15 cellular contexts compared by ENCODE assay signal in genomic region chr20:10492065-10492464, GRCh38. TPM values are rescaled to one million over a fixed set of nuclear protein-coding genes. Genes with fewer than 3 reads are reported as not detected.
DNase-seq lines count a peak whose midpoint lies in the region; ATAC-seq and TF ChIP-seq lines count a peak whose summit lies in the region.
"Had no signal": no experiment of that assay in that cellular context is flagged by ENCODE, and none has a peak within 500 bp of the region (broad histone marks: within the 10 kb centered on the region; RNA-seq: fewer than 3 reads in every experiment).

No MANE protein-coding gene starts in this region.

- H3K36me3 Mint-ChIP-seq in MCF 10A (ENCODE audit: insufficient read depth, unreplicated experiment) = no peaks in the 10 kb centered on the region

- DNase-seq in MCF 10A (ENCODE audit: unreplicated experiment) = peak; percentile 62
- no peak for DNase-seq in breast epithelium (ENCODE audit: low spot score in 2 of 2)
- DNase-seq in SK-N-MC (ENCODE audit: low read depth, low spot score) = no peak
- peak; percentile 50 for DNase-seq in fibroblast of peridontal ligament (ENCODE audit: extremely low read depth)
- no peak for DNase-seq in upper lobe of right lung
- no peak for DNase-seq in mucosa of gallbladder (ENCODE audit: low spot score)
- DNase-seq in NCI-H1417 treated with DMSO at 0.1 percent for 48 hours (lab: John Stamatoyannopoulos, UW) = no peak
- DNase-seq: activated CD4-positive, CD25-positive, alpha-beta regulatory T cell; central memory CD4-positive, alpha-beta T cell; DMS 273 treated with DMSO at 0.1 percent for 48 hours; H9; kidney glomerular epithelial cell; NCI-H2171; NK-92 treated with Interleukin-12 subunit alpha and Interleukin-12 subunit beta, amount 100 ng/mL, for 24 hours had no signal

- CTCF ChIA-PET in MCF 10A (lab: Yijun Ruan, JAX) = interaction anchor here (0.6 kb wide), 1 partner anchor 397 kb away, joined by 3 read pairs; no protein-coding TSS in a partner anchor

- H3K36me3 ChIP-seq in breast epithelium (no peaks in the 10 kb centered on the region), SK-N-MC (ENCODE audit: insufficient read depth, low read length) (no peaks in the 10 kb centered on the region), upper lobe of right lung (no peaks in the 10 kb centered on the region)

- TF ChIP-seq CTCF in MCF 10A (IDR thresholded peaks at IDR 0.05; ENCODE audit: unreplicated experiment) (no peak), breast epithelium (IDR thresholded peaks at IDR 0.05) (no peak), upper lobe of right lung (IDR thresholded peaks at IDR 0.05) (no peak)

- no peaks in the 10 kb centered on the region for H3K27me3 Mint-ChIP-seq in MCF 10A (ENCODE audit: insufficient read depth, unreplicated experiment)

- intact Hi-C loops in MCF 10A (cut with micrococcal nuclease) (no loop called here), breast epithelium (cut with DNase I; ENCODE audit: low total_unique reads) (loop anchor here (2.0 kb wide), 1 partner anchor 41 kb away; no protein-coding TSS in a partner anchor), upper lobe of right lung (cut with DNase I) (no loop called here)

- H3K4me1 ChIP-seq in breast epithelium = no peaks in the 10 kb centered on the region
- H3K4me1 ChIP-seq in upper lobe of right lung = peaks cover 2% of the 10 kb centered on the region

- no peaks in the 10 kb centered on the region for H3K9me3 ChIP-seq in breast epithelium
- no peaks in the 10 kb centered on the region for H3K9me3 ChIP-seq in SK-N-MC (ENCODE audit: low read depth, low read length)
- H3K9me3 ChIP-seq in upper lobe of right lung = no peaks in the 10 kb centered on the region

- H3K4me3 ChIP-seq in breast epithelium (no peak overlapping the region), SK-N-MC (peak overlapping the region; percentile 50), upper lobe of right lung (no peak overlapping the region)

- H3K27ac Mint-ChIP-seq in MCF 10A (ENCODE audit: low read depth, unreplicated experiment) = peak overlapping the region; percentile 16

- ATAC-seq in upper lobe of right lung (peak; percentile 81), HG02938 (IDR thresholded peaks at IDR 0.05; ENCODE audit: unreplicated experiment) (no peak)

- BruUV-seq in MCF 10A (replicated peaks; lab: Mats Ljungman, UMichigan) = no TSS peak

- H3K4me1 Mint-ChIP-seq in MCF 10A (ENCODE audit: insufficient read depth, unreplicated experiment) = peaks cover 17% of the 10 kb centered on the region

- H3K27me3 ChIP-seq in breast epithelium (no peaks in the 10 kb centered on the region), upper lobe of right lung (no peaks in the 10 kb centered on the region)

- peak overlapping the region; percentile 7 for H3K9ac ChIP-seq in SK-N-MC (ENCODE audit: insufficient read length)

- POLR2A ChIA-PET in MCF 10A (lab: Yijun Ruan, JAX) = interaction anchor here (0.7 kb wide), 1 partner anchor 28 kb away, joined by 3 read pairs; no protein-coding TSS in a partner anchor

- H3K4me3 Mint-ChIP-seq in MCF 10A (ENCODE audit: unreplicated experiment) = no peak overlapping the region
- H3K4me3 Mint-ChIP-seq: H9 had no signal

- TF ChIP-seq POLR2A in breast epithelium (IDR thresholded peaks at IDR 0.05) = no peak

- no peak overlapping the region for H3K27ac ChIP-seq in breast epithelium
- peak overlapping the region; percentile 92 for H3K27ac ChIP-seq in SK-N-MC
- no peak overlapping the region for H3K27ac ChIP-seq in upper lobe of right lung

- no peaks in the 10 kb centered on the region for H3K9me3 Mint-ChIP-seq in MCF 10A (ENCODE audit: unreplicated experiment)

RNA-seq across cellular contexts. Expression of gene SLX4IP, which starts 57.0 kb away (rescaled TPM):
- total RNA-seq in MCF 10A (2022) (11.2 and 12.9 TPM in 2 replicates), breast epithelium (1 to 10 TPM; 4.2 to 6.9 (median 5.9) TPM), upper lobe of right lung (5.4 TPM), mucosa of gallbladder (11.3 TPM)

RNA-seq across cellular contexts. Expression of gene MKKS, which starts 58.0 kb away (rescaled TPM):
- 33.0 and 44.5 TPM in 2 replicates for total RNA-seq in MCF 10A (2022)
- 10 to 100 TPM; 12.8 to 14.9 (median 14.7) TPM for total RNA-seq in breast epithelium
- 15.7 TPM for total RNA-seq in upper lobe of right lung
- total RNA-seq in mucosa of gallbladder = 33.2 TPM

Comparison
In these comparisons a context has a peak if more than half of its experiments do, and no peak if none do; other contexts are left out.
1. DNase-seq: peak in MCF 10A (single experiment) and fibroblast of peridontal ligament (single experiment); none in breast epithelium (0 of 2), SK-N-MC (single experiment), upper lobe of right lung (single experiment), mucosa of gallbladder (single experiment) and NCI-H1417 treated with DMSO at 0.1 percent for 48 hours (single experiment).